Comparison of ENCODE assay signal across 16 cellular contexts in the genomic region with DNA sequence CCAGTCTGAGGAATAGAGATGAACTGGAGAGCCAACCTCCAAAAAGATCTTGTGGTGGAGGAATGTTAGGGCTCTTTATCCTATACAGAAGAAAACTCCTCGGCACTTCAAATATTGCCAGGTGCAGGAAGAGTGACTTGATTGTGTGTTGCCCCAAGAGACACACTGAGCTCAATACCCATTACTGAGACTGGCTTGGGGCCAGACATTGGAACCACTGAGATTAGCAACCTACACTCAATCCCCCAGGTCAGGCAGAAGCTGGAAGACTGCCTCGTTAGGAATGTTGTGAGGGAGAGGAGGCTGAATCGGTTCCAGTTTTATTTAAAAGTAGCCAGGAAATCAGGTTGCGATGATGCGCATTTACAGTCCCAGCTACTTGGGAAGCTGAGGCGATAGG. TPM values are rescaled to one million over a fixed set of nuclear protein-coding genes. Genes with fewer than 3 reads are reported as not detected.
A peak's percentile ranks its signal among the peaks of the same experiment; 100 is the strongest.
DNase-seq lines count a peak whose midpoint lies in the region; ATAC-seq and TF ChIP-seq lines count a peak whose summit lies in the region.
"Had no signal": no experiment of that assay in that cellular context is flagged by ENCODE, and none has a peak within 500 bp of the region (broad histone marks: within the 10 kb centered on the region; RNA-seq: fewer than 3 reads in every experiment).

No MANE protein-coding gene starts in this region.

- H3K4me3 ChIP-seq in PC-9, result no peak overlapping the region
- no peak overlapping the region for H3K4me3 ChIP-seq in upper lobe of right lung
- no peak overlapping the region for H3K4me3 ChIP-seq in hepatocyte
- H3K4me3 ChIP-seq: lung, right lobe of liver had no signal

- H3K4me2 ChIP-seq in PC-9 (no peak overlapping the region), hepatocyte (no peak overlapping the region)
- H3K4me2 ChIP-seq: SK-N-SH had no signal

- POLR2A ChIA-PET in PC-9 (lab: Charles Lee; ENCODE audit: unreplicated experiment), result interaction anchor here (0.6 kb wide), 1 partner anchor 22 kb away, joined by 49 read pairs; no protein-coding TSS in a partner anchor

- no peaks in the 10 kb centered on the region for H3K9me3 Mint-ChIP-seq in activated naive CD8-positive, alpha-beta T cell (ENCODE audit: low read depth)
- H3K9me3 Mint-ChIP-seq in activated naive CD8-positive, alpha-beta T cell treated with anti-CD3 and anti-CD28 coated beads for 36 hours, result no peaks in the 10 kb centered on the region
- peaks cover 2% of the 10 kb centered on the region for H3K9me3 Mint-ChIP-seq in glutamatergic neuron (ENCODE audit: unreplicated experiment)

- H3K27me3 Mint-ChIP-seq in activated naive CD8-positive, alpha-beta T cell, result no peaks in the 10 kb centered on the region
- H3K27me3 Mint-ChIP-seq in activated naive CD8-positive, alpha-beta T cell treated with anti-CD3 and anti-CD28 coated beads for 36 hours, result no peaks in the 10 kb centered on the region
- H3K27me3 Mint-ChIP-seq in glutamatergic neuron (ENCODE audit: unreplicated experiment), result no peaks in the 10 kb centered on the region

- TF ChIP-seq CTCF in PC-9 (conservative IDR thresholded peaks at IDR 0.05) (no peak), glutamatergic neuron (IDR thresholded peaks at IDR 0.05; ENCODE audit: partially characterized antibody, unreplicated experiment) (no peak), upper lobe of right lung (IDR thresholded peaks at IDR 0.05) (no peak), hepatocyte (IDR thresholded peaks at IDR 0.05; ENCODE audit: poor library complexity) (no peak)

- H3K9me3 ChIP-seq in PC-9 (ENCODE audit: insufficient read depth, low read depth), result no peaks in the 10 kb centered on the region
- no peaks in the 10 kb centered on the region for H3K9me3 ChIP-seq in upper lobe of right lung
- no peaks in the 10 kb centered on the region for H3K9me3 ChIP-seq in hepatocyte (ENCODE audit: low read depth)
- H3K9me3 ChIP-seq: right lobe of liver, SK-N-SH had no signal

- H3K4me1 ChIP-seq in PC-9 (replicated peaks; ENCODE audit: insufficient read depth) (peaks cover 11% of the 10 kb centered on the region; the same call in 1 of the 2 replicates), upper lobe of right lung (no peaks in the 10 kb centered on the region), hepatocyte (ENCODE audit: insufficient read depth) (no peaks in the 10 kb centered on the region)

- H2AFZ ChIP-seq in PC-9, result no peak overlapping the region
- no peak overlapping the region for H2AFZ ChIP-seq in hepatocyte

- 94% methylated on average over 6 of the region's 6 CpGs for WGBS in hepatocyte (ENCODE audit: low lambda C conversion rate, missing lambda C conversion rate)

- H3K36me3 ChIP-seq in PC-9 (ENCODE audit: low read depth), result peaks cover 33% of the 10 kb centered on the region
- H3K36me3 ChIP-seq in upper lobe of right lung, result peaks cover 55% of the 10 kb centered on the region
- peaks cover 4% of the 10 kb centered on the region for H3K36me3 ChIP-seq in hepatocyte (replicated peaks; ENCODE audit: insufficient read depth, low read depth)

- H3K27ac Mint-ChIP-seq in activated naive CD8-positive, alpha-beta T cell, result peak overlapping the region; percentile 29
- H3K27ac Mint-ChIP-seq in activated naive CD8-positive, alpha-beta T cell treated with anti-CD3 and anti-CD28 coated beads for 36 hours, result no peak overlapping the region
- H3K27ac Mint-ChIP-seq in glutamatergic neuron (ENCODE audit: unreplicated experiment), result no peak overlapping the region

- peaks cover 21% of the 10 kb centered on the region for H3K79me2 ChIP-seq in PC-9 (ENCODE audit: low read depth)
- H3K79me2 ChIP-seq in hepatocyte, result peaks cover 16% of the 10 kb centered on the region

- no peak overlapping the region for H3K4me3 Mint-ChIP-seq in activated naive CD8-positive, alpha-beta T cell
- no peak overlapping the region for H3K4me3 Mint-ChIP-seq in activated naive CD8-positive, alpha-beta T cell treated with anti-CD3 and anti-CD28 coated beads for 36 hours
- peak overlapping the region; percentile 3 for H3K4me3 Mint-ChIP-seq in glutamatergic neuron (ENCODE audit: unreplicated experiment)

- no TSS peak for BruUV-seq in PC-9 (replicated peaks; lab: Mats Ljungman, UMichigan)

- CTCF ChIA-PET in PC-9 (lab: Charles Lee), result no interaction called here

- H3K27me3 ChIP-seq in PC-9 (ENCODE audit: insufficient read depth, low read depth) (no peaks in the 10 kb centered on the region), upper lobe of right lung (no peaks in the 10 kb centered on the region), hepatocyte (no peaks in the 10 kb centered on the region)
- H3K27me3 ChIP-seq: right lobe of liver had no signal

- H4K20me1 ChIP-seq in PC-9 (ENCODE audit: insufficient read depth) (no peaks in the 10 kb centered on the region), hepatocyte (ENCODE audit: insufficient read depth, poor library complexity, severe bottlenecking) (no peaks in the 10 kb centered on the region)

- H3F3A ChIP-seq in PC-9 (ENCODE audit: insufficient read depth, low read depth), result peaks cover 51% of the 10 kb centered on the region

- H3K36me3 Mint-ChIP-seq in activated naive CD8-positive, alpha-beta T cell, result peaks cover 7% of the 10 kb centered on the region
- peaks cover 32% of the 10 kb centered on the region for H3K36me3 Mint-ChIP-seq in activated naive CD8-positive, alpha-beta T cell treated with anti-CD3 and anti-CD28 coated beads for 36 hours
- no peaks in the 10 kb centered on the region for H3K36me3 Mint-ChIP-seq in glutamatergic neuron (ENCODE audit: unreplicated experiment)

- H3K27ac ChIP-seq in PC-9 (0 out of 2 replicates have a peak overlapping the region, but pooled peaks have one; percentile 33), upper lobe of right lung (no peak overlapping the region), hepatocyte (no peak overlapping the region)
- H3K27ac ChIP-seq: right lobe of liver had no signal

- no peak for DNase-seq in activated naive CD8-positive, alpha-beta T cell treated with anti-CD3 and anti-CD28 coated beads for 36 hours
- no peak for DNase-seq in PC-9
- no peak for DNase-seq in glutamatergic neuron
- no peak for DNase-seq in upper lobe of right lung
- no peak for DNase-seq in hepatocyte (ENCODE audit: low spot score)
- DNase-seq: activated CD8-positive, alpha-beta memory T cell treated with anti-CD3 and anti-CD28 coated beads for 24 hours; activated T-cell treated with anti-CD3 and anti-CD28 coated beads, Interleukin-2, amount 50 U/mL, for 48 hours; foreskin melanocyte; KG1; NCI-H187; NCI-H510A; right lobe of liver; SK-N-SH had no signal

- no peak for ATAC-seq in upper lobe of right lung
- no peak for ATAC-seq in SK-N-SH treated with all-trans-retinoic acid at 6 μM for 48 hours
- ATAC-seq: right lobe of liver had no signal

- H3K9me2 ChIP-seq in PC-9 (ENCODE audit: insufficient read depth) (no peaks in the 10 kb centered on the region), hepatocyte (replicated peaks; ENCODE audit: insufficient read depth) (no peaks in the 10 kb centered on the region)
- H3K9me2 ChIP-seq: SK-N-SH had no signal

- peaks cover 18% of the 10 kb centered on the region for H3K4me1 Mint-ChIP-seq in activated naive CD8-positive, alpha-beta T cell (ENCODE audit: low read depth)
- H3K4me1 Mint-ChIP-seq in activated naive CD8-positive, alpha-beta T cell treated with anti-CD3 and anti-CD28 coated beads for 36 hours, result peaks cover 18% of the 10 kb centered on the region
- H3K4me1 Mint-ChIP-seq in glutamatergic neuron (ENCODE audit: low read depth, unreplicated experiment), result peaks cover 6% of the 10 kb centered on the region

- intact Hi-C loops in PC-9 (cut with micrococcal nuclease; ENCODE audit: unreplicated experiment) (no loop called here), upper lobe of right lung (cut with DNase I) (no loop called here)

TF ChIP-seq in SK-N-SH treated with all-trans-retinoic acid at 6 μM for 48 hours, 23 proteins besides CTCF, POLR2A, EP300 and RAD21 (continues in another document):
- TF ChIP-seq TOX (CRISPR knock-in tag; IDR thresholded peaks at IDR 0.05; ENCODE audit: borderline replicate concordance) (no peak), ZFP30 (CRISPR knock-in tag; IDR thresholded peaks at IDR 0.05) (no peak), PPARA (CRISPR knock-in tag; IDR thresholded peaks at IDR 0.05; ENCODE audit: borderline replicate concordance) (no peak), OSR1 (CRISPR knock-in tag; IDR thresholded peaks at IDR 0.05) (no peak), SNAI2 (CRISPR knock-in tag; IDR thresholded peaks at IDR 0.05) (no peak), ZNF565 (CRISPR knock-in tag; conservative IDR thresholded peaks at IDR 0.05; ENCODE audit: low read depth) (no peak), ZNF70 (CRISPR knock-in tag; IDR thresholded peaks at IDR 0.05) (no peak), ZFP3 (CRISPR knock-in tag; IDR thresholded peaks at IDR 0.05) (no peak)
- TF ChIP-seq, protein P1, sequence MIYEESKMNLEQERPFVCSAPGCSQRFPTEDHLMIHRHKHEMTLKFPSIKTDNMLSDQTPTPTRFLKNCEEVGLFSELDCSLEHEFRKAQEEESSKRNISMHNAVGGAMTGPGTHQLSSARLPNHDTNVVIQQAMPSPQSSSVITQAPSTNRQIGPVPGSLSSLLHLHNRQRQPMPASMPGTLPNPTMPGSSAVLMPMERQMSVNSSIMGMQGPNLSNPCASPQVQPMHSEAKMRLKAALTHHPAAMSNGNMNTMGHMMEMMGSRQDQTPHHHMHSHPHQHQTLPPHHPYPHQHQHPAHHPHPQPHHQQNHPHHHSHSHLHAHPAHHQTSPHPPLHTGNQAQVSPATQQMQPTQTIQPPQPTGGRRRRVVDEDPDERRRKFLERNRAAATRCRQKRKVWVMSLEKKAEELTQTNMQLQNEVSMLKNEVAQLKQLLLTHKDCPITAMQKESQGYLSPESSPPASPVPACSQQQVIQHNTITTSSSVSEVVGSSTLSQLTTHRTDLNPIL (CRISPR knock-in tag; IDR thresholded peaks at IDR 0.05; ENCODE audit: low read depth), result no peak

RNA-seq across cellular contexts. Expression of gene SGSM3, which starts 2.4 kb away (rescaled TPM):
- total RNA-seq in activated naive CD8-positive, alpha-beta T cell treated with anti-CD3 and anti-CD28 coated beads for 36 hours, result 10 to 100 TPM; 37.6 to 41.4 TPM
- total RNA-seq in PC-9 (2021), result 90.4 and 99.4 TPM in 2 replicates
- total RNA-seq in glutamatergic neuron (ENCODE audit: unreplicated experiment), result 105 TPM
- 77.6 TPM for total RNA-seq in upper lobe of right lung
- total RNA-seq in hepatocyte, result 59.4 and 60.4 TPM in 2 replicates
- polyA plus RNA-seq in hepatocyte, result 111 and 126 TPM in 2 replicates

RNA-seq across cellular contexts. Expression of gene ADSL, which starts 21.7 kb away (rescaled TPM):
- total RNA-seq in activated naive CD8-positive, alpha-beta T cell treated with anti-CD3 and anti-CD28 coated beads for 36 hours, result 100 to 1,000 TPM; 174 to 178 TPM
- total RNA-seq in PC-9 (2021) (56.2 and 66.2 TPM in 2 replicates), glutamatergic neuron (ENCODE audit: unreplicated experiment) (62.3 TPM), upper lobe of right lung (38.7 TPM), hepatocyte (81.8 and 89.6 TPM in 2 replicates)
- 54.8 and 66.1 TPM in 2 replicates for polyA plus RNA-seq in hepatocyte
